In genomic region chr17:64732336-64733006, GRCh38 we compare ENCODE assay signal across 11 cellular contexts.
A peak's percentile ranks its signal among the peaks of the same experiment; 100 is the strongest.
DNase-seq lines count a peak whose midpoint lies in the region; ATAC-seq and TF ChIP-seq lines count a peak whose summit lies in the region.
"Had no signal": no experiment of that assay in that cellular context is flagged by ENCODE, and none has a peak within 500 bp of the region (broad histone marks: within the 10 kb centered on the region; RNA-seq: fewer than 3 reads in every experiment).

No MANE protein-coding gene starts in this region.

- no peak overlapping the region for H3K27ac Mint-ChIP-seq in CD14-positive monocyte
- no peak overlapping the region for H3K27ac Mint-ChIP-seq in T-cell

- 69 to 77% methylated on average over 11 to 12 of the region's 12 CpGs for WGBS in body of pancreas, 2 donors

- no peaks in the 10 kb centered on the region for H3K27me3 Mint-ChIP-seq in CD14-positive monocyte (ENCODE audit: low read depth in 3 of 3)
- no peaks in the 10 kb centered on the region for H3K27me3 Mint-ChIP-seq in T-cell
- H3K27me3 Mint-ChIP-seq: brain had no signal

- H3K9me3 ChIP-seq in body of pancreas = no peaks in the 10 kb centered on the region

- no peaks in the 10 kb centered on the region for H3K9me3 Mint-ChIP-seq in CD14-positive monocyte
- H3K9me3 Mint-ChIP-seq in T-cell = no peaks in the 10 kb centered on the region
- H3K9me3 Mint-ChIP-seq: brain, neural crest cell had no signal

- CTCF ChIA-PET in T-cell (lab: Charles Lee) = interaction anchor here in 1 of 2 donors (0.5 kb wide), 1 partner anchor 36 kb away, joined by 9 read pairs; no protein-coding TSS in a partner anchor

- no peak overlapping the region for H3K4me3 Mint-ChIP-seq in CD14-positive monocyte
- H3K4me3 Mint-ChIP-seq in T-cell = no peak overlapping the region
- H3K4me3 Mint-ChIP-seq: brain, neural crest cell had no signal

- no peaks in the 10 kb centered on the region for H3K4me1 ChIP-seq in body of pancreas

- H3K4me1 Mint-ChIP-seq in CD14-positive monocyte (peaks cover 8% of the 10 kb centered on the region), T-cell (peaks cover 5 to 14% (median 9%) of the 10 kb centered on the region in 3 donors)
- H3K4me1 Mint-ChIP-seq: brain, neural crest cell had no signal

- no peaks in the 10 kb centered on the region for H3K36me3 ChIP-seq in body of pancreas (replicated peaks in 1 of 2; ENCODE audit: insufficient read depth in 1 of 2, low read depth in 2 of 2)

- POLR2A ChIA-PET in T-cell (lab: Charles Lee) = no interaction called here

- DNase-seq in Right ventricle myocardium superior (peak; percentile 57), cardiac septum (ENCODE audit: low spot score) (no peak), body of pancreas (peak in 3 of 4 donors; percentile 13 to 20 (median 18)), kidney tubule cell (ENCODE audit: low spot score) (peak; percentile 77), CD14-positive monocyte (ENCODE audit: low spot score) (no peak), T-cell (no peak), GM13976 (ENCODE audit: low spot score) (no peak)
- DNase-seq in activated CD8-positive, alpha-beta memory T cell treated with anti-CD3 and anti-CD28 coated beads for 24 hours = no peak
- DNase-seq: NCI-H187 treated with DMSO at 0.1 percent for 48 hours had no signal

- no peak overlapping the region for H3K27ac ChIP-seq in body of pancreas

- ATAC-seq in Right ventricle myocardium superior (ENCODE audit: poor library complexity) (peak; percentile 57), body of pancreas (peak; percentile 40), T-cell (replicated peaks in 1 of 4) (no peak)

- intact Hi-C loops in Right ventricle myocardium superior (cut with DNase I) = no loop called here
- intact Hi-C loops in cardiac septum (cut with DNase I) = loop anchor here (10.0 kb wide), 1 partner anchor 88 kb away; no protein-coding TSS in a partner anchor
- intact Hi-C loops in body of pancreas (cut with DNase I) = no loop called here
- intact Hi-C loops in CD14-positive monocyte (cut with micrococcal nuclease) = no loop called here

- H3K27me3 ChIP-seq in body of pancreas = no peaks in the 10 kb centered on the region

- TF ChIP-seq POLR2A in body of pancreas (IDR thresholded peaks at IDR 0.05) = no peak

- no peak overlapping the region for H3K4me3 ChIP-seq in body of pancreas

- TF ChIP-seq CTCF in body of pancreas (IDR thresholded peaks at IDR 0.05) (no peak), CD14-positive monocyte (IDR thresholded peaks at IDR 0.05) (no peak), GM13976 (IDR thresholded peaks at IDR 0.05; ENCODE audit: borderline replicate concordance, control extremely low read depth, extremely low read depth, insufficient read depth, missing control alignments) (no peak)

- H3K36me3 Mint-ChIP-seq in CD14-positive monocyte = peaks cover 0 to 7% of the 10 kb centered on the region in 2 donors
- no peaks in the 10 kb centered on the region for H3K36me3 Mint-ChIP-seq in T-cell
- H3K36me3 Mint-ChIP-seq: brain had no signal

- in situ Hi-C loops in GM13976 (cut with MboI; ENCODE audit: low sequenced_read_pairs, unreplicated experiment) = no loop called here

Comparison
In these comparisons a context has a peak if more than half of its experiments do, and no peak if none do; other contexts are left out.
1. DNase-seq: peak in Right ventricle myocardium superior (single experiment), body of pancreas (3 of 4) and kidney tubule cell (single experiment); none in cardiac septum (single experiment), activated CD8-positive, alpha-beta memory T cell treated with anti-CD3 and anti-CD28 coated beads for 24 hours (single experiment), CD14-positive monocyte (single experiment), T-cell (0 of 34) and GM13976 (single experiment).
2. ATAC-seq: peak in Right ventricle myocardium superior (single experiment) and body of pancreas (single experiment); none in T-cell (0 of 4).